ENCODE assay signal across 18 cellular contexts in the genomic region with DNA sequence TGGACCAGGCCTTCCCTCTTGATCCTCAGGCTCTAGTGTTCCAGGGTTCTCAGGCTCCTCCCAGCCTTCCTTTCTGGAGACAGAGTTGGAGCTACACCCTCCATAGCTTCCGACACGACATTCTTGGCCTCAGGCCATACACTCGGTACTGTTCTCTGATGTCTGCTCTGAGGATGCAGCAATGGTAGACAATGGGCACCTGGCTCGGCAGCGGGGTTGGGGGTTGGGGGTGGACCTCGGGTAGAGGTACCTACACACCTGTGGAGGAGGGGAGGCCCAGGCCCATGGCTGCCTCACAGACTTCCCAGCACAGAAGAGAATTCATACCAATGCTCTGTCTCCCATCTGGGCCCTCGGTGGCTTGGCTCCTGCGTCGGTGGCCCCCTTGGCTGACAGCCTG. TPM values are rescaled to one million over a fixed set of nuclear protein-coding genes. Genes with fewer than 3 reads are reported as not detected.
DNase-seq lines count a peak whose midpoint lies in the region; ATAC-seq and TF ChIP-seq lines count a peak whose summit lies in the region.
"Had no signal": no experiment of that assay in that cellular context is flagged by ENCODE, and none has a peak within 500 bp of the region (broad histone marks: within the 10 kb centered on the region; RNA-seq: fewer than 3 reads in every experiment).

No MANE protein-coding gene starts in this region.

- H3K4me3 Mint-ChIP-seq in WTC11 (no peak overlapping the region), natural killer cell (no peak overlapping the region)
- H3K4me3 Mint-ChIP-seq: B cell; CD4-positive, alpha-beta memory T cell had no signal

- H3K36me3 Mint-ChIP-seq in WTC11 (no peaks in the 10 kb centered on the region), natural killer cell (no peaks in the 10 kb centered on the region)
- H3K36me3 Mint-ChIP-seq: CD4-positive, alpha-beta memory T cell had no signal

- H3K4me3 ChIP-seq in right atrium auricular region (no peak overlapping the region), coronary artery (no peak overlapping the region)
- H3K4me3 ChIP-seq: K562, Peyer's patch had no signal

- H3K27ac ChIP-seq in right atrium auricular region (no peak overlapping the region), coronary artery (no peak overlapping the region)
- H3K27ac ChIP-seq: Peyer's patch had no signal

- POLR2A ChIA-PET in WTC11 (lab: Charles Lee): no interaction called here

- CTCF ChIA-PET in WTC11 (lab: Charles Lee): interaction anchor here (0.6 to 2.0 kb wide), 4 partner anchors 7 to 165 kb away, joined by 3 to 8 read pairs (median 4); no protein-coding TSS in a partner anchor

- H3K9me3 ChIP-seq in right atrium auricular region: no peaks in the 10 kb centered on the region
- H3K9me3 ChIP-seq: Peyer's patch had no signal

- no peaks in the 10 kb centered on the region for H3K27me3 ChIP-seq in right atrium auricular region
- H3K27me3 ChIP-seq: Peyer's patch had no signal

- H3K9me3 Mint-ChIP-seq in WTC11 (no peaks in the 10 kb centered on the region), natural killer cell (no peaks in the 10 kb centered on the region)
- H3K9me3 Mint-ChIP-seq: CD4-positive, alpha-beta memory T cell had no signal

- TF ChIP-seq CTCF in right atrium auricular region (IDR thresholded peaks at IDR 0.05): no peak
- no peak for TF ChIP-seq CTCF in coronary artery (IDR thresholded peaks at IDR 0.05)
- TF ChIP-seq CTCF in WTC11 (IDR thresholded peaks at IDR 0.05): no peak
- no peak for TF ChIP-seq CTCF in natural killer cell (IDR thresholded peaks at IDR 0.05)

- no peaks in the 10 kb centered on the region for H3K36me3 ChIP-seq in right atrium auricular region
- H3K36me3 ChIP-seq: Peyer's patch had no signal

- ATAC-seq in Right ventricle myocardium superior (ENCODE audit: poor library complexity) (no peak), sciatic nerve (peak; percentile 32), WTC11 (no peak), natural killer cell (no peak)
- ATAC-seq: K562 had no signal

- DNase-seq in right atrium auricular region (ENCODE audit: low spot score) (peak; percentile 51), Right ventricle myocardium superior (no peak), coronary artery (ENCODE audit: low spot score) (peak; percentile 65), sciatic nerve (ENCODE audit: low spot score) (no peak), WTC11 (ENCODE audit: low spot score) (no peak), natural killer cell (no peak), NCI-H1417 (lab: John Stamatoyannopoulos, UW) (no peak)
- DNase-seq: ACHN; CD4-positive, alpha-beta memory T cell; DMS79 treated with DMSO at 0.1 percent for 48 hours; GF-D8; GOT3; NCI-H1694; NCI-H446 treated with DMSO at 0.1 percent for 48 hours; SIG-M5 had no signal

- H3K27me3 Mint-ChIP-seq in WTC11 (ENCODE audit: low read depth) (no peaks in the 10 kb centered on the region; the same call in 1 of the 2 replicates), natural killer cell (ENCODE audit: low read depth in 2 of 2) (no peaks in the 10 kb centered on the region)
- H3K27me3 Mint-ChIP-seq: B cell; CD4-positive, alpha-beta memory T cell had no signal

- H3K4me1 Mint-ChIP-seq in WTC11: peaks cover 8% of the 10 kb centered on the region
- H3K4me1 Mint-ChIP-seq in natural killer cell: no peaks in the 10 kb centered on the region

- intact Hi-C loops in Right ventricle myocardium superior (cut with DNase I): no loop called here
- intact Hi-C loops in sciatic nerve (cut with DNase I): no loop called here
- intact Hi-C loops in natural killer cell (cut with micrococcal nuclease): no loop called here

- H3K27ac Mint-ChIP-seq in WTC11 (no peak overlapping the region), natural killer cell (no peak overlapping the region)
- H3K27ac Mint-ChIP-seq: B cell had no signal

- H3K4me1 ChIP-seq in right atrium auricular region: peaks cover 0 to 2% of the 10 kb centered on the region in 2 donors

TF ChIP-seq in WTC11, 78 proteins besides CTCF, POLR2A, EP300 and RAD21 (continues in another document):
- TF ChIP-seq ZBTB21 (CRISPR knock-in tag; IDR thresholded peaks at IDR 0.05; ENCODE audit: borderline replicate concordance) (no peak), TEAD4 (CRISPR knock-in tag; IDR thresholded peaks at IDR 0.05) (no peak), EMX1 (CRISPR knock-in tag; IDR thresholded peaks at IDR 0.05) (no peak), ZNF263 (CRISPR knock-in tag; IDR thresholded peaks at IDR 0.05; ENCODE audit: low read depth) (no peak), FOXK1 (CRISPR knock-in tag; IDR thresholded peaks at IDR 0.05) (no peak), CBFB (CRISPR knock-in tag; IDR thresholded peaks at IDR 0.05; ENCODE audit: low read depth) (no peak), SMAD3 (CRISPR knock-in tag; IDR thresholded peaks at IDR 0.05; ENCODE audit: borderline replicate concordance) (no peak), NFATC4 (CRISPR knock-in tag; IDR thresholded peaks at IDR 0.05) (no peak), ZNF121 (CRISPR knock-in tag; IDR thresholded peaks at IDR 0.05) (no peak), JAZF1 (CRISPR knock-in tag; IDR thresholded peaks at IDR 0.05) (no peak), SOX15 (CRISPR knock-in tag; IDR thresholded peaks at IDR 0.05) (no peak), ZNF138 (CRISPR knock-in tag; conservative IDR thresholded peaks at IDR 0.05) (no peak)
- TF ChIP-seq, protein P1, sequence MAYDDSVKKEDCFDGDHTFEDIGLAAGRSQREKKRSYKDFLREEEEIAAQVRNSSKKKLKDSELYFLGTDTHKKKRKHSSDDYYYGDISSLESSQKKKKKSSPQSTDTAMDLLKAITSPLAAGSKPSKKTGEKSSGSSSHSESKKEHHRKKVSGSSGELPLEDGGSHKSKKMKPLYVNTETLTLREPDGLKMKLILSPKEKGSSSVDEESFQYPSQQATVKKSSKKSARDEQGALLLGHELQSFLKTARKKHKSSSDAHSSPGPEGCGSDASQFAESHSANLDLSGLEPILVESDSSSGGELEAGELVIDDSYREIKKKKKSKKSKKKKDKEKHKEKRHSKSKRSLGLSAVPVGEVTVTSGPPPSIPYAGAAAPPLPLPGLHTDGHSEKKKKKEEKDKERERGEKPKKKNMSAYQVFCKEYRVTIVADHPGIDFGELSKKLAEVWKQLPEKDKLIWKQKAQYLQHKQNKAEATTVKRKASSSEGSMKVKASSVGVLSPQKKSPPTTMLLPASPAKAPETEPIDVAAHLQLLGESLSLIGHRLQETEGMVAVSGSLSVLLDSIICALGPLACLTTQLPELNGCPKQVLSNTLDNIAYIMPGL (CRISPR knock-in tag; IDR thresholded peaks at IDR 0.05): no peak
- TF ChIP-seq, protein P2, sequence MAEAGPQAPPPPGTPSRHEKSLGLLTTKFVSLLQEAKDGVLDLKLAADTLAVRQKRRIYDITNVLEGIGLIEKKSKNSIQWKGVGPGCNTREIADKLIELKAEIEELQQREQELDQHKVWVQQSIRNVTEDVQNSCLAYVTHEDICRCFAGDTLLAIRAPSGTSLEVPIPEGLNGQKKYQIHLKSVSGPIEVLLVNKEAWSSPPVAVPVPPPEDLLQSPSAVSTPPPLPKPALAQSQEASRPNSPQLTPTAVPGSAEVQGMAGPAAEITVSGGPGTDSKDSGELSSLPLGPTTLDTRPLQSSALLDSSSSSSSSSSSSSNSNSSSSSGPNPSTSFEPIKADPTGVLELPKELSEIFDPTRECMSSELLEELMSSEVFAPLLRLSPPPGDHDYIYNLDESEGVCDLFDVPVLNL (CRISPR knock-in tag; IDR thresholded peaks at IDR 0.05; ENCODE audit: borderline replicate concordance, low read depth): no peak
- TF ChIP-seq, protein P3, sequence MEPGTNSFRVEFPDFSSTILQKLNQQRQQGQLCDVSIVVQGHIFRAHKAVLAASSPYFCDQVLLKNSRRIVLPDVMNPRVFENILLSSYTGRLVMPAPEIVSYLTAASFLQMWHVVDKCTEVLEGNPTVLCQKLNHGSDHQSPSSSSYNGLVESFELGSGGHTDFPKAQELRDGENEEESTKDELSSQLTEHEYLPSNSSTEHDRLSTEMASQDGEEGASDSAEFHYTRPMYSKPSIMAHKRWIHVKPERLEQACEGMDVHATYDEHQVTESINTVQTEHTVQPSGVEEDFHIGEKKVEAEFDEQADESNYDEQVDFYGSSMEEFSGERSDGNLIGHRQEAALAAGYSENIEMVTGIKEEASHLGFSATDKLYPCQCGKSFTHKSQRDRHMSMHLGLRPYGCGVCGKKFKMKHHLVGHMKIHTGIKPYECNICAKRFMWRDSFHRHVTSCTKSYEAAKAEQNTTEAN (CRISPR knock-in tag; IDR thresholded peaks at IDR 0.05): no peak
- TF ChIP-seq, protein P4, sequence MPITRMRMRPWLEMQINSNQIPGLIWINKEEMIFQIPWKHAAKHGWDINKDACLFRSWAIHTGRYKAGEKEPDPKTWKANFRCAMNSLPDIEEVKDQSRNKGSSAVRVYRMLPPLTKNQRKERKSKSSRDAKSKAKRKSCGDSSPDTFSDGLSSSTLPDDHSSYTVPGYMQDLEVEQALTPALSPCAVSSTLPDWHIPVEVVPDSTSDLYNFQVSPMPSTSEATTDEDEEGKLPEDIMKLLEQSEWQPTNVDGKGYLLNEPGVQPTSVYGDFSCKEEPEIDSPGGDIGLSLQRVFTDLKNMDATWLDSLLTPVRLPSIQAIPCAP (CRISPR knock-in tag; IDR thresholded peaks at IDR 0.05): no peak
- TF ChIP-seq, protein P5, sequence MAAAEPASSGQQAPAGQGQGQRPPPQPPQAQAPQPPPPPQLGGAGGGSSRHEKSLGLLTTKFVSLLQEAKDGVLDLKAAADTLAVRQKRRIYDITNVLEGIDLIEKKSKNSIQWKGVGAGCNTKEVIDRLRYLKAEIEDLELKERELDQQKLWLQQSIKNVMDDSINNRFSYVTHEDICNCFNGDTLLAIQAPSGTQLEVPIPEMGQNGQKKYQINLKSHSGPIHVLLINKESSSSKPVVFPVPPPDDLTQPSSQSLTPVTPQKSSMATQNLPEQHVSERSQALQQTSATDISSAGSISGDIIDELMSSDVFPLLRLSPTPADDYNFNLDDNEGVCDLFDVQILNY (CRISPR knock-in tag; IDR thresholded peaks at IDR 0.05): no peak

RNA-seq across cellular contexts. Expression of a gene that starts 21.4 kb away (rescaled TPM):
- total RNA-seq in right atrium auricular region (under 1 TPM in 1 of 2 donors, not detected in 1; 0.35 TPM), Right ventricle myocardium superior (0.24 TPM), sciatic nerve (3.1 TPM), WTC11 (2021) (0.79 TPM in 1 of 3 replicates, not detected in the others), natural killer cell (under 1 TPM; 0.35 to 0.88 (median 0.47) TPM)

RNA-seq across cellular contexts. Expression of a gene that starts 49.0 kb away (rescaled TPM):
- total RNA-seq in right atrium auricular region (100 to 1,000 TPM; 444 to 908 TPM), Right ventricle myocardium superior (486 TPM), sciatic nerve (not detected), WTC11 (2021) (0.21 to 0.92 TPM (median 0.60 TPM) in 3 replicates), natural killer cell (not detected)
- total RNA-seq: B cell; CD4-positive, alpha-beta memory T cell; K562 had no signal

RNA-seq across cellular contexts. Expression of a gene that starts 52.7 kb away (rescaled TPM):
- total RNA-seq in right atrium auricular region (100 to 1,000 TPM; 213 to 299 TPM), Right ventricle myocardium superior (320 TPM), sciatic nerve (71.4 TPM), WTC11 (2021) (74.6 to 80.7 TPM (median 76.2 TPM) in 3 replicates), natural killer cell (10 to 100 TPM; 24.5 to 28.5 (median 28.2) TPM)

RNA-seq across cellular contexts. Expression of a gene that starts 57.6 kb away (rescaled TPM):
- total RNA-seq in right atrium auricular region: 1 to 10 TPM in 1 of 2 donors, under 1 TPM in 1; 0.78 to 6.2 TPM
- total RNA-seq in Right ventricle myocardium superior: 0.43 TPM
- total RNA-seq in sciatic nerve: 19.0 TPM
- total RNA-seq in WTC11 (2021): 0.28 to 0.41 TPM (median 0.39 TPM) in 3 replicates
- under 1 TPM; 0.56 to 0.95 (median 0.72) TPM for total RNA-seq in natural killer cell

Comparison
In these comparisons a context has a peak if more than half of its experiments do, and no peak if none do; other contexts are left out.
1. DNase-seq: peak in right atrium auricular region (single experiment) and coronary artery (single experiment); none in Right ventricle myocardium superior (single experiment), sciatic nerve (single experiment), WTC11 (single experiment), natural killer cell (single experiment) and NCI-H1417 (0 of 3).
2. RNA of a gene that starts 49.0 kb away (total RNA-seq): 444 to 908 TPM in right atrium auricular region and 486 TPM in Right ventricle myocardium superior (single experiment); 0.21 to 0.92 TPM in WTC11, not detected in sciatic nerve (single experiment) and not detected in natural killer cell; every median in the first group is over 100 times any median in the second.